Comparison of ENCODE assay signal across 9 cellular contexts in the genomic region with DNA sequence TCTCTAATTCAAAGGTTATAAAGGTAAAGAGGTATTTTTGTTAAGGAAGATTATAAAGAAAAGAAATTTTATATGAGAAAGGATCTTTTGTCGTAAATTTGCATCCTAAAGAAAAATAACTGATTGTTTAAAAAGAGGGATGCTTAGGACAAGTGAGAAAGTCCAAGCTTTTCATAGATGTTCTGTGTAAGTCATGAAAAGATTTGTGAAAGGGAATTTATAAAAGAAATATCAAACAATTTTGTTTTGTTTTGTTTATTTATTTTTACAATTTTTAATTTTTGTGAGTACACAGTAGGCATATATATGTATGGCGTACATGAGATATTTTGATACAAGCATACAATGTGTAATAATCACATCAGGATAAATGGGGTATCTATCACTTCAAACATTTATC.
"Had no signal": no experiment of that assay in that cellular context is flagged by ENCODE, and none has a peak within 500 bp of the region (broad histone marks: within the 10 kb centered on the region; RNA-seq: fewer than 3 reads in every experiment).

No MANE protein-coding gene starts in this region.

- FAIRE-seq: H1, H54, HepG2 had no signal

- H3K27ac Mint-ChIP-seq: GM23338, H9, HFFc6, IgD-negative memory B cell had no signal

- H3K4me3 Mint-ChIP-seq: GM23338, H9, HFFc6, IgD-negative memory B cell had no signal

- H3K27me3 Mint-ChIP-seq: IgD-negative memory B cell had no signal

- ATAC-seq: GM23338, HepG2 had no signal

- DNase-seq: H9, HCEC 1CT, HFFc6, KG1 had no signal
